In the genomic region with DNA sequence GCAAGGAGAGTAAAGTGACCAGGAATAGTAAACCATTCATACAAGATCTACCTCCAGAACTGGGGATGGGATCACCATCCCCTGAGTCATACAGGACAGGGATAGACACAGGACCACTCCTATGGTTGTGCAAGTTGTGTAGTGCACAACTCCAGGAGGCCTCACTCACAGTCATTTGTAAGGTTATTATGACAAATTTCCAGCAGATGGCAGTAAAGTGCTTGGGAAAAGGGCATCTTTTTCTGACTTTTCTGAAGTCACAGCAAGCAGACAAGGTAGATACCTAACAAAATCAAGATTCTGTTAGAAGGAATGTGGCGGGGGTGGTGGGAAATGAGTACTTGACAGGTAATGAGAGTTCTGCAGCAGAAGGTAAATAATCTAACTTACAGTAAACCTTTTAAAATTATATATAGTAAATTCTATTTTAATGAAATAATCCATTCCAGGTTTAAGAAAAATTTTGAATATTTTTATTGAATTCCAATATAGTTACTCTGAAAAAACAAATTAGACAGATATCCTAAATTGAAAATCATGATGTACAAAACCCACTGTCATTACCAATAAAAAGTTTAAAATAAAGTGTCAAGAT, we compare ENCODE assay signal across 9 cellular contexts. TPM values are rescaled to one million over a fixed set of nuclear protein-coding genes. Genes with fewer than 3 reads are reported as not detected.
DNase-seq lines count a peak whose midpoint lies in the region; ATAC-seq and TF ChIP-seq lines count a peak whose summit lies in the region.
"Had no signal": no experiment of that assay in that cellular context is flagged by ENCODE, and none has a peak within 500 bp of the region (broad histone marks: within the 10 kb centered on the region; RNA-seq: fewer than 3 reads in every experiment).

No MANE protein-coding gene starts in this region.

- H3K9me3 Mint-ChIP-seq in WTC11 (no peaks in the 10 kb centered on the region), neural progenitor cell (no peaks in the 10 kb centered on the region)
- H3K9me3 Mint-ChIP-seq: dendritic cell treated with granulocyte-macrophage colony-stimulating factor and Interleukin-4, amounts not matched to agents 40 ng/mL and 50 ng/mL, for 4 days had no signal

- H3K9me3 ChIP-seq in neural progenitor cell (ENCODE audit: low read depth), result no peaks in the 10 kb centered on the region

- H3K4me1 Mint-ChIP-seq in WTC11 (peaks cover 19% of the 10 kb centered on the region), neural progenitor cell (peaks cover 10% of the 10 kb centered on the region)

- H3K27ac ChIP-seq in neural progenitor cell, result no peak overlapping the region

- no peak overlapping the region for H3K4me2 ChIP-seq in neural progenitor cell

- H3K4me3 Mint-ChIP-seq in WTC11 (no peak overlapping the region), neural progenitor cell (no peak overlapping the region)
- H3K4me3 Mint-ChIP-seq: dendritic cell treated with granulocyte-macrophage colony-stimulating factor and Interleukin-4, amounts not matched to agents 40 ng/mL and 50 ng/mL, for 4 days had no signal

- peaks cover 21% of the 10 kb centered on the region for H3F3A ChIP-seq in neural progenitor cell (ENCODE audit: low read depth)

- H3K36me3 Mint-ChIP-seq in WTC11, result peaks cover 3% of the 10 kb centered on the region; the same call in 1 of the 2 replicates
- no peaks in the 10 kb centered on the region for H3K36me3 Mint-ChIP-seq in neural progenitor cell

- H3K27ac Mint-ChIP-seq in WTC11 (no peak overlapping the region), neural progenitor cell (no peak overlapping the region)
- H3K27ac Mint-ChIP-seq: dendritic cell treated with granulocyte-macrophage colony-stimulating factor and Interleukin-4, amounts not matched to agents 40 ng/mL and 50 ng/mL, for 4 days had no signal

- H2AFZ ChIP-seq in neural progenitor cell (replicated peaks), result no peak overlapping the region

- ATAC-seq in WTC11, result peak; percentile 69
- ATAC-seq in GM19395 (IDR thresholded peaks at IDR 0.05; ENCODE audit: unreplicated experiment), result no peak

- CTCF ChIA-PET in WTC11 (lab: Charles Lee), result interaction anchor here (1.0 to 3.6 kb wide), 5 partner anchors 16 to 378 kb away, joined by 3 to 28 read pairs (median 3); a partner anchor contains a TSS

- peaks cover 23% of the 10 kb centered on the region for H3K4me1 ChIP-seq in neural progenitor cell

- H3K9ac ChIP-seq in neural progenitor cell, result no peak overlapping the region

- DNase-seq in activated naive CD4-positive, alpha-beta T cell treated with Interleukin-2 at 50 U/mL for 16 hours, result peak; percentile 12
- no peak for DNase-seq in activated naive CD4-positive, alpha-beta T cell (lab: John Stamatoyannopoulos, UW)
- DNase-seq in HCEC 1CT, result peak; percentile 58
- DNase-seq in NCI-H1694 (lab: John Stamatoyannopoulos, UW), result peak; percentile 48
- DNase-seq in WTC11 (ENCODE audit: low spot score), result no peak
- peak; percentile 74 for DNase-seq in fibroblast of the aortic adventitia (ENCODE audit: low read depth)
- peak; percentile 80 for DNase-seq in neural progenitor cell (ENCODE audit: low spot score)

- H3K27me3 Mint-ChIP-seq in WTC11 (ENCODE audit: low read depth) (no peaks in the 10 kb centered on the region), neural progenitor cell (ENCODE audit: insufficient read depth, low read depth) (peaks cover 3% of the 10 kb centered on the region)
- H3K27me3 Mint-ChIP-seq: dendritic cell treated with granulocyte-macrophage colony-stimulating factor and Interleukin-4, amounts not matched to agents 40 ng/mL and 50 ng/mL, for 4 days had no signal

- TF ChIP-seq CTCF in WTC11 (IDR thresholded peaks at IDR 0.05) (peak; percentile 38; the same call in 1 of the 2 replicates), fibroblast of the aortic adventitia (IDR thresholded peaks at IDR 0.05; ENCODE audit: insufficient read depth, low read length) (peak; percentile 53), neural progenitor cell (IDR thresholded peaks at IDR 0.05) (peak; percentile 76)

- no peaks in the 10 kb centered on the region for H3K79me2 ChIP-seq in neural progenitor cell (ENCODE audit: low read depth)

- no peaks in the 10 kb centered on the region for H4K20me1 ChIP-seq in neural progenitor cell (ENCODE audit: low read depth)

- POLR2A ChIA-PET in WTC11 (lab: Charles Lee), result no interaction called here

- no peaks in the 10 kb centered on the region for H3K27me3 ChIP-seq in neural progenitor cell

- no peaks in the 10 kb centered on the region for H3K36me3 ChIP-seq in neural progenitor cell

- no peak overlapping the region for H3K4me3 ChIP-seq in fibroblast of the aortic adventitia (ENCODE audit: low read depth, low read length)
- no peak overlapping the region for H3K4me3 ChIP-seq in neural progenitor cell

TF ChIP-seq in WTC11, 78 proteins besides CTCF, POLR2A, EP300 and RAD21 (continues in another document):
- TF ChIP-seq SMAD3 (CRISPR knock-in tag; IDR thresholded peaks at IDR 0.05; ENCODE audit: borderline replicate concordance) (no peak), ESRRA (CRISPR knock-in tag; IDR thresholded peaks at IDR 0.05; ENCODE audit: borderline replicate concordance) (no peak), CREB1 (CRISPR knock-in tag; IDR thresholded peaks at IDR 0.05) (no peak), FOXP1 (CRISPR knock-in tag; IDR thresholded peaks at IDR 0.05; ENCODE audit: borderline replicate concordance) (no peak)
- TF ChIP-seq, protein P1, sequence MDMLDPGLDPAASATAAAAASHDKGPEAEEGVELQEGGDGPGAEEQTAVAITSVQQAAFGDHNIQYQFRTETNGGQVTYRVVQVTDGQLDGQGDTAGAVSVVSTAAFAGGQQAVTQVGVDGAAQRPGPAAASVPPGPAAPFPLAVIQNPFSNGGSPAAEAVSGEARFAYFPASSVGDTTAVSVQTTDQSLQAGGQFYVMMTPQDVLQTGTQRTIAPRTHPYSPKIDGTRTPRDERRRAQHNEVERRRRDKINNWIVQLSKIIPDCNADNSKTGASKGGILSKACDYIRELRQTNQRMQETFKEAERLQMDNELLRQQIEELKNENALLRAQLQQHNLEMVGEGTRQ (CRISPR knock-in tag; IDR thresholded peaks at IDR 0.05), result no peak
- TF ChIP-seq, protein P2, sequence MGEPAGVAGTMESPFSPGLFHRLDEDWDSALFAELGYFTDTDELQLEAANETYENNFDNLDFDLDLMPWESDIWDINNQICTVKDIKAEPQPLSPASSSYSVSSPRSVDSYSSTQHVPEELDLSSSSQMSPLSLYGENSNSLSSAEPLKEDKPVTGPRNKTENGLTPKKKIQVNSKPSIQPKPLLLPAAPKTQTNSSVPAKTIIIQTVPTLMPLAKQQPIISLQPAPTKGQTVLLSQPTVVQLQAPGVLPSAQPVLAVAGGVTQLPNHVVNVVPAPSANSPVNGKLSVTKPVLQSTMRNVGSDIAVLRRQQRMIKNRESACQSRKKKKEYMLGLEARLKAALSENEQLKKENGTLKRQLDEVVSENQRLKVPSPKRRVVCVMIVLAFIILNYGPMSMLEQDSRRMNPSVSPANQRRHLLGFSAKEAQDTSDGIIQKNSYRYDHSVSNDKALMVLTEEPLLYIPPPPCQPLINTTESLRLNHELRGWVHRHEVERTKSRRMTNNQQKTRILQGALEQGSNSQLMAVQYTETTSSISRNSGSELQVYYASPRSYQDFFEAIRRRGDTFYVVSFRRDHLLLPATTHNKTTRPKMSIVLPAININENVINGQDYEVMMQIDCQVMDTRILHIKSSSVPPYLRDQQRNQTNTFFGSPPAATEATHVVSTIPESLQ (CRISPR knock-in tag; IDR thresholded peaks at IDR 0.05), result no peak
- TF ChIP-seq, protein P3, sequence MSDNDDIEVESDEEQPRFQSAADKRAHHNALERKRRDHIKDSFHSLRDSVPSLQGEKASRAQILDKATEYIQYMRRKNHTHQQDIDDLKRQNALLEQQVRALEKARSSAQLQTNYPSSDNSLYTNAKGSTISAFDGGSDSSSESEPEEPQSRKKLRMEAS (CRISPR knock-in tag; IDR thresholded peaks at IDR 0.05), result no peak
- TF ChIP-seq, protein P4, sequence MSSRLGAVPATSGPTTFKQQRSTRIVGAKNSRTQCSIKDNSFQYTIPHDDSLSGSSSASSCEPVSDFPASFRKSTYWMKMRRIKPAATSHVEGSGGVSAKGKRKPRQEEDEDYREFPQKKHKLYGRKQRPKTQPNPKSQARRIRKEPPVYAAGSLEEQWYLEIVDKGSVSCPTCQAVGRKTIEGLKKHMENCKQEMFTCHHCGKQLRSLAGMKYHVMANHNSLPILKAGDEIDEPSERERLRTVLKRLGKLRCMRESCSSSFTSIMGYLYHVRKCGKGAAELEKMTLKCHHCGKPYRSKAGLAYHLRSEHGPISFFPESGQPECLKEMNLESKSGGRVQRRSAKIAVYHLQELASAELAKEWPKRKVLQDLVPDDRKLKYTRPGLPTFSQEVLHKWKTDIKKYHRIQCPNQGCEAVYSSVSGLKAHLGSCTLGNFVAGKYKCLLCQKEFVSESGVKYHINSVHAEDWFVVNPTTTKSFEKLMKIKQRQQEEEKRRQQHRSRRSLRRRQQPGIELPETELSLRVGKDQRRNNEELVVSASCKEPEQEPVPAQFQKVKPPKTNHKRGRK (CRISPR knock-in tag; IDR thresholded peaks at IDR 0.05; ENCODE audit: borderline replicate concordance), result no peak
- TF ChIP-seq, protein P5, sequence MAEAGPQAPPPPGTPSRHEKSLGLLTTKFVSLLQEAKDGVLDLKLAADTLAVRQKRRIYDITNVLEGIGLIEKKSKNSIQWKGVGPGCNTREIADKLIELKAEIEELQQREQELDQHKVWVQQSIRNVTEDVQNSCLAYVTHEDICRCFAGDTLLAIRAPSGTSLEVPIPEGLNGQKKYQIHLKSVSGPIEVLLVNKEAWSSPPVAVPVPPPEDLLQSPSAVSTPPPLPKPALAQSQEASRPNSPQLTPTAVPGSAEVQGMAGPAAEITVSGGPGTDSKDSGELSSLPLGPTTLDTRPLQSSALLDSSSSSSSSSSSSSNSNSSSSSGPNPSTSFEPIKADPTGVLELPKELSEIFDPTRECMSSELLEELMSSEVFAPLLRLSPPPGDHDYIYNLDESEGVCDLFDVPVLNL (CRISPR knock-in tag; IDR thresholded peaks at IDR 0.05; ENCODE audit: borderline replicate concordance, low read depth), result no peak

RNA-seq across cellular contexts. Expression of a gene that starts 16.7 kb away (rescaled TPM):
- 3.9 to 5.7 TPM (median 5.4 TPM) in 3 replicates for total RNA-seq in WTC11 (2021)
- 6.0 and 7.2 TPM in 2 replicates for total RNA-seq in fibroblast of the aortic adventitia (ENCODE audit: low replicate concordance)
- 13.0 and 16.4 TPM in 2 replicates for total RNA-seq in neural progenitor cell (ENCODE audit: low replicate concordance)

RNA-seq across cellular contexts. Expression of a gene that starts 42.1 kb away (rescaled TPM):
- total RNA-seq in WTC11 (2021) (634 to 723 TPM (median 640 TPM) in 3 replicates), fibroblast of the aortic adventitia (ENCODE audit: low replicate concordance) (207 and 445 TPM in 2 replicates), neural progenitor cell (ENCODE audit: low replicate concordance) (1,112 and 1,406 TPM in 2 replicates)

RNA-seq across cellular contexts. Expression of a gene that starts 42.6 kb away (rescaled TPM):
- total RNA-seq in WTC11 (2021) (23.9 to 26.7 TPM (median 25.8 TPM) in 3 replicates), fibroblast of the aortic adventitia (ENCODE audit: low replicate concordance) (1.2 and 17.0 TPM in 2 replicates), neural progenitor cell (ENCODE audit: low replicate concordance) (22.9 and 35.7 TPM in 2 replicates)

Comparison
In these comparisons a context has a peak if more than half of its experiments do, and no peak if none do; other contexts are left out.
1. DNase-seq: peak in activated naive CD4-positive, alpha-beta T cell treated with Interleukin-2 at 50 U/mL for 16 hours (single experiment), HCEC 1CT (single experiment), NCI-H1694 (single experiment), fibroblast of the aortic adventitia (single experiment) and neural progenitor cell (single experiment); none in activated naive CD4-positive, alpha-beta T cell (0 of 4) and WTC11 (single experiment).
2. Peak in every context shown above with its lines, with median percentiles within 50 percentile points of each other: CTCF ChIP-seq.